1 cellular context compared by ENCODE assay signal in the genomic region with DNA sequence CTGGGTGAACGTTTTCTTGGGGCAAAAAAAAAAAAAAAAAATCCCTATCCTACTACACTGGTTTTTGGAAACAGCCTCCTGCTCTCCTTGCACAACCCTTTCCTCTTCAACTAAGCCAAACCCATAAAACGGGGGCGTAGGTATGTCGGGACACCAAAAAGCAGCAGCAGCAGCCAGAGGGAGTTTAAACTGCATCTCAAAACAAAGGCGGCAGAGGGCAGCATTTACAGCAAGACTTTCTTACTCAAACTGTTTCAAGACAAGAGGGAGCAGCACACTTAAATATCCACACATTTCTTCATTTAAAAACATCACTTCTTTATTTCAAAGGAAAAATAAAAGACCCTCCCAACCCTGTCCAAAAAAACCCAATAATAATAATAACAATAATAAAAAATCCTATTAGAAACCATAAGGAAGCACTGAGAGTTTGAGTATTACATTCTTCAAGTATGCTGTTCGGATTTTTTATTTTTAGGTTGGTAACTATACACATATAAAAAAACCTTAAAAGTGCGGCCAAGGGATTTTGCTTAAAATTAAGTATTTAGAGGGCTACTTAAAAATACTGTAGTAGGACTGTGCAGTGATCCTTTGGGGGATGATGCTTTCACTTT.
TF ChIP-seq lines count a peak whose summit lies in the region.

No MANE protein-coding gene starts in this region.

TF ChIP-seq in HepG2, 621 proteins besides CTCF, POLR2A, EP300 and RAD21 (continued from another document):
- TF ChIP-seq, protein P1, sequence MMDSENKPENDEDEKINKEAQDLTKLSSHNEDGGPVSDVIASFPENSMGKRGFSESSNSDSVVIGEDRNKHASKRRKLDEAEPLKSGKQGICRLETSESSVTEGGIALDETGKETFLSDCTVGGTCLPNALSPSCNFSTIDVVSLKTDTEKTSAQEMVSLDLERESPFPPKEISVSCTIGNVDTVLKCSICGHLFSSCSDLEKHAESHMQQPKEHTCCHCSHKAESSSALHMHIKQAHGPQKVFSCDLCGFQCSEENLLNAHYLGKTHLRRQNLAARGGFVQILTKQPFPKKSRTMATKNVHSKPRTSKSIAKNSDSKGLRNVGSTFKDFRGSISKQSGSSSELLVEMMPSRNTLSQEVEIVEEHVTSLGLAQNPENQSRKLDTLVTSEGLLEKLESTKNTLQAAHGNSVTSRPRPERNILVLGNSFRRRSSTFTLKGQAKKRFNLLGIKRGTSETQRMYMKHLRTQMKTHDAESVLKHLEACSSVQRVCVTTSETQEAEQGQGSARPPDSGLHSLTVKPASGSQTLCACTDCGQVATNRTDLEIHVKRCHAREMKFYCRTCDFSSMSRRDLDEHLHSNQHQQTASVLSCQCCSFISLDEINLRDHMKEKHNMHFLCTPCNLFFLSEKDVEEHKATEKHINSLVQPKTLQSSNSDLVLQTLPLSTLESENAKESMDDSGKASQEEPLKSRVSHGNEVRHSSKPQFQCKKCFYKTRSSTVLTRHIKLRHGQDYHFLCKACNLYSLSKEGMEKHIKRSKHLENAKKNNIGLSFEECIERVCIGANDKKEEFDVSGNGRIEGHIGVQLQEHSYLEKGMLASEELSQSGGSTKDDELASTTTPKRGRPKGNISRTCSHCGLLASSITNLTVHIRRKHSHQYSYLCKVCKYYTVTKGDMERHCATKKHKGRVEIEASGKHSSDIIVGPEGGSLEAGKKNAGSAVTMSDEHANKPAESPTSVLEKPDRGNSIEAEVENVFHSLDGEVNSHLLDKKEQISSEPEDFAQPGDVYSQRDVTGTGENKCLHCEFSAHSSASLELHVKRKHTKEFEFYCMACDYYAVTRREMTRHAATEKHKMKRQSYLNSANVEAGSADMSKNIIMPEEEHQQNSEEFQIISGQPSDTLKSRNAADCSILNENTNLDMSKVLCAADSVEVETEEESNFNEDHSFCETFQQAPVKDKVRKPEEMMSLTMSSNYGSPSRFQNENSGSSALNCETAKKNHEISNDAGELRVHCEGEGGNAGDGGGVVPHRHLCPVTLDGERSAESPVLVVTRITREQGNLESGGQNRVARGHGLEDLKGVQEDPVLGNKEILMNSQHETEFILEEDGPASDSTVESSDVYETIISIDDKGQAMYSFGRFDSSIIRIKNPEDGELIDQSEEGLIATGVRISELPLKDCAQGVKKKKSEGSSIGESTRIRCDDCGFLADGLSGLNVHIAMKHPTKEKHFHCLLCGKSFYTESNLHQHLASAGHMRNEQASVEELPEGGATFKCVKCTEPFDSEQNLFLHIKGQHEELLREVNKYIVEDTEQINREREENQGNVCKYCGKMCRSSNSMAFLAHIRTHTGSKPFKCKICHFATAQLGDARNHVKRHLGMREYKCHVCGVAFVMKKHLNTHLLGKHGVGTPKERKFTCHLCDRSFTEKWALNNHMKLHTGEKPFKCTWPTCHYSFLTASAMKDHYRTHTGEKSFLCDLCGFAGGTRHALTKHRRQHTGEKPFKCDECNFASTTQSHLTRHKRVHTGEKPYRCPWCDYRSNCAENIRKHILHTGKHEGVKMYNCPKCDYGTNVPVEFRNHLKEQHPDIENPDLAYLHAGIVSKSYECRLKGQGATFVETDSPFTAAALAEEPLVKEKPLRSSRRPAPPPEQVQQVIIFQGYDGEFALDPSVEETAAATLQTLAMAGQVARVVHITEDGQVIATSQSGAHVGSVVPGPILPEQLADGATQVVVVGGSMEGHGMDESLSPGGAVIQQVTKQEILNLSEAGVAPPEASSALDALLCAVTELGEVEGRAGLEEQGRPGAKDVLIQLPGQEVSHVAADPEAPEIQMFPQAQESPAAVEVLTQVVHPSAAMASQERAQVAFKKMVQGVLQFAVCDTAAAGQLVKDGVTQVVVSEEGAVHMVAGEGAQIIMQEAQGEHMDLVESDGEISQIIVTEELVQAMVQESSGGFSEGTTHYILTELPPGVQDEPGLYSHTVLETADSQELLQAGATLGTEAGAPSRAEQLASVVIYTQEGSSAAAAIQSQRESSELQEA (CRISPR knock-in tag; IDR thresholded peaks at IDR 0.05; ENCODE audit: not compliant biosample characterization) = no peak
- no peak for TF ChIP-seq ZNF101 (CRISPR knock-in tag; IDR thresholded peaks at IDR 0.05; ENCODE audit: borderline replicate concordance, low read depth)
- TF ChIP-seq, protein P2, sequence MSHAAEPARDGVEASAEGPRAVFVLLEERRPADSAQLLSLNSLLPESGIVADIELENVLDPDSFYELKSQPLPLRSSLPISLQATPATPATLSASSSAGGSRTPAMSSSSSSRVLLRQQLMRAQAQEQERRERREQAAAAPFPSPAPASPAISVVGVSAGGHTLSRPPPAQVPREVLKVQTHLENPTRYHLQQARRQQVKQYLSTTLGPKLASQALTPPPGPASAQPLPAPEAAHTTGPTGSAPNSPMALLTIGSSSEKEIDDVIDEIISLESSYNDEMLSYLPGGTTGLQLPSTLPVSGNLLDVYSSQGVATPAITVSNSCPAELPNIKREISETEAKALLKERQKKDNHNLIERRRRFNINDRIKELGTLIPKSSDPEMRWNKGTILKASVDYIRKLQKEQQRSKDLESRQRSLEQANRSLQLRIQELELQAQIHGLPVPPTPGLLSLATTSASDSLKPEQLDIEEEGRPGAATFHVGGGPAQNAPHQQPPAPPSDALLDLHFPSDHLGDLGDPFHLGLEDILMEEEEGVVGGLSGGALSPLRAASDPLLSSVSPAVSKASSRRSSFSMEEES (CRISPR knock-in tag; IDR thresholded peaks at IDR 0.05) = no peak
- TF ChIP-seq, protein P3, sequence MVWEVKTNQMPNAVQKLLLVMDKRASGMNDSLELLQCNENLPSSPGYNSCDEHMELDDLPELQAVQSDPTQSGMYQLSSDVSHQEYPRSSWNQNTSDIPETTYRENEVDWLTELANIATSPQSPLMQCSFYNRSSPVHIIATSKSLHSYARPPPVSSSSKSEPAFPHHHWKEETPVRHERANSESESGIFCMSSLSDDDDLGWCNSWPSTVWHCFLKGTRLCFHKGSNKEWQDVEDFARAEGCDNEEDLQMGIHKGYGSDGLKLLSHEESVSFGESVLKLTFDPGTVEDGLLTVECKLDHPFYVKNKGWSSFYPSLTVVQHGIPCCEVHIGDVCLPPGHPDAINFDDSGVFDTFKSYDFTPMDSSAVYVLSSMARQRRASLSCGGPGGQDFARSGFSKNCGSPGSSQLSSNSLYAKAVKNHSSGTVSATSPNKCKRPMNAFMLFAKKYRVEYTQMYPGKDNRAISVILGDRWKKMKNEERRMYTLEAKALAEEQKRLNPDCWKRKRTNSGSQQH (CRISPR knock-in tag; IDR thresholded peaks at IDR 0.05; ENCODE audit: low read depth) = no peak
- TF ChIP-seq MTF1 (CRISPR knock-in tag; IDR thresholded peaks at IDR 0.05) = no peak
- peak; percentile 34; the same call in 1 of the 2 replicates for TF ChIP-seq POLR2AphosphoS5 (IDR thresholded peaks at IDR 0.05; ENCODE audit: low read depth, low read length)
- TF ChIP-seq CCDC6 (CRISPR knock-in tag; IDR thresholded peaks at IDR 0.05) = no peak
